Comparison of ENCODE assay signal across 8 cellular contexts in genomic region chr16:58025351-58026138, GRCh38. TPM values are rescaled to one million over a fixed set of nuclear protein-coding genes. Genes with fewer than 3 reads are reported as not detected.
A peak's percentile ranks its signal among the peaks of the same experiment; 100 is the strongest.
DNase-seq lines count a peak whose midpoint lies in the region; ATAC-seq and TF ChIP-seq lines count a peak whose summit lies in the region.

Gene MMP15 (plus strand): TSS chr16:58025754. CDS start chr16:58026351, 597 bp downstream.

- H3K9me3 ChIP-seq in DND-41 (ENCODE audit: insufficient read depth, low read length, severe bottlenecking) = no peaks in the 10 kb centered on the region
- H3K9me3 ChIP-seq in H9 (ENCODE audit: control insufficient read depth, low read depth, low read length) = no peaks in the 10 kb centered on the region

- peak within 1 kb of the TSS in 1 of 3 experiments; percentile 96; a peak in 3 of 7 replicates for H3K27ac Mint-ChIP-seq in H9
- H3K27ac Mint-ChIP-seq in chondrocyte (ENCODE audit: unreplicated experiment) = no peak within 1 kb of the TSS

- H2AK5ac ChIP-seq in H9 (ENCODE audit: insufficient read length, low read length) = no peak within 1 kb of the TSS

- peaks cover 17% of the 10 kb centered on the region for H3K23me2 ChIP-seq in H9 (ENCODE audit: insufficient read length, low read depth, low read length, poor library complexity, severe bottlenecking)

- H2BK12ac ChIP-seq in H9 (ENCODE audit: insufficient read length, low read depth, low read length) = no peak within 1 kb of the TSS

- H4K20me1 ChIP-seq in DND-41 (ENCODE audit: insufficient read depth, low read length) = peaks cover 3% of the 10 kb centered on the region; the same call in 1 of the 2 replicates
- no peaks in the 10 kb centered on the region for H4K20me1 ChIP-seq in H9 (ENCODE audit: control insufficient read depth, insufficient read depth, insufficient read length)

- H3K4me2 ChIP-seq in DND-41 (ENCODE audit: insufficient read depth, low read length) (peak within 1 kb of the TSS; percentile 88), H9 (ENCODE audit: insufficient read depth, insufficient read length, low read length) (peak within 1 kb of the TSS; percentile 78)

- peak; percentile 85 for ATAC-seq in DND-41 (ENCODE audit: insufficient read depth, low read depth)

- H2BK120ac ChIP-seq in H9 (ENCODE audit: low read depth, low read length, poor library complexity, severe bottlenecking) = no peak within 1 kb of the TSS

- no CpG with 5 or more reads among the region's 90 CpGs for WGBS in H9 (ENCODE audit: extremely low coverage, insufficient read length, low lambda C conversion rate)

- H2BK15ac ChIP-seq in H9 (ENCODE audit: low read depth, low read length) = no peak within 1 kb of the TSS

- no peak within 1 kb of the TSS for H4K5ac ChIP-seq in H9 (ENCODE audit: insufficient read length, low read depth, low read length)

- H2BK20ac ChIP-seq in H9 (ENCODE audit: low read depth, low read length, poor library complexity, severe bottlenecking) = no peak within 1 kb of the TSS

- TF ChIP-seq CTCF in DND-41 (IDR thresholded peaks at IDR 0.05; ENCODE audit: borderline replicate concordance, extremely low read depth, low read length, poor library complexity, severe bottlenecking) = peak; percentile 9
- no peak for TF ChIP-seq CTCF in H9 (conservative IDR thresholded peaks at IDR 0.05)
- TF ChIP-seq CTCF in chondrocyte (IDR thresholded peaks at IDR 0.05) = peak; percentile 15

- H4K8ac ChIP-seq in H9 (replicated peaks; ENCODE audit: insufficient read length, low read depth, low read length) = no peak within 1 kb of the TSS

- H3K36me3 Mint-ChIP-seq in H9 (ENCODE audit: insufficient read depth in 1 of 3, low read depth in 3 of 3) = peaks cover 0 to 6% (median 5%) of the 10 kb centered on the region in 3 experiments; a peak in 5 of 7 replicates
- H3K36me3 Mint-ChIP-seq in chondrocyte (ENCODE audit: low read depth) = no peaks in the 10 kb centered on the region

- peak within 1 kb of the TSS; percentile 32 for H3K18ac ChIP-seq in H9 (ENCODE audit: insufficient read length, low read depth, low read length)

- H3K4me3 Mint-ChIP-seq in H9 = peak within 1 kb of the TSS; percentile 73 to 87
- H3K4me3 Mint-ChIP-seq in chondrocyte (ENCODE audit: unreplicated experiment) = peak within 1 kb of the TSS; percentile 73

- H3T11ph ChIP-seq in H9 (ENCODE audit: low read length) = no peak within 1 kb of the TSS

- H3K4me1 ChIP-seq in DND-41 (ENCODE audit: insufficient read depth, low read length) = peaks cover 19% of the 10 kb centered on the region
- H3K4me1 ChIP-seq in H9 (ENCODE audit: insufficient read depth, low read length) = peaks cover 18% of the 10 kb centered on the region; the same call in 1 of the 2 replicates

- H3K79me2 ChIP-seq in DND-41 (ENCODE audit: insufficient read depth, low read length) (no peaks in the 10 kb centered on the region), H9 (ENCODE audit: insufficient read depth, low read length) (peaks cover 2% of the 10 kb centered on the region; the same call in 1 of the 2 replicates)

- H3K9me3 Mint-ChIP-seq in H9 = no peaks in the 10 kb centered on the region
- H3K9me3 Mint-ChIP-seq in chondrocyte (ENCODE audit: low read depth) = no peaks in the 10 kb centered on the region

- H3K4me3 ChIP-seq in DND-41 (ENCODE audit: low read depth in 1 of 2, low read length in 2 of 2) = peak within 1 kb of the TSS; percentile 20 to 62; a peak in 3 of 4 replicates

- H3K4me1 Mint-ChIP-seq in H9 (peaks cover 46 to 57% of the 10 kb centered on the region in 2 experiments), chondrocyte (ENCODE audit: low read depth) (peaks cover 23% of the 10 kb centered on the region)

- no peaks in the 10 kb centered on the region for H3K27me3 ChIP-seq in DND-41 (ENCODE audit: insufficient read depth, low read length, poor library complexity)
- no peaks in the 10 kb centered on the region for H3K27me3 ChIP-seq in H9 (ENCODE audit: insufficient read depth, low read length)

- no peak within 1 kb of the TSS for H3K56ac ChIP-seq in H9 (ENCODE audit: insufficient read length, low read depth, low read length)

- peak; percentile 74 for DNase-seq in DND-41
- DNase-seq in H9 = peak; percentile 99
- peak; percentile 16 for DNase-seq in NCI-H187 treated with DMSO at 0.1 percent for 48 hours (lab: John Stamatoyannopoulos, UW)
- peak; percentile 55 for DNase-seq in activated CD4-positive, CD25-positive, alpha-beta regulatory T cell treated with anti-CD3 and anti-CD28 coated beads, Interleukin-2, amount 50 U/mL, for 72 hours
- DNase-seq in chondrocyte (ENCODE audit: low spot score) = peak; percentile 75
- peak; percentile 96 for DNase-seq in kidney tubule cell (ENCODE audit: low spot score)
- peak; percentile 52 to 68 for DNase-seq in stimulated activated CD4-positive, alpha-beta T cell treated with anti-CD3 and anti-CD28 coated beads, Interleukin-1b, Interleukin-23, amount 100 ng/mL, for 4 hours (ENCODE audit: low read depth in 2 of 2)
- no peak for DNase-seq in NK-92 treated with Interleukin-12 subunit alpha and Interleukin-12 subunit beta, amount 100 ng/mL, for 24 hours (lab: John Stamatoyannopoulos, UW)

- H3K14ac ChIP-seq in H9 (ENCODE audit: insufficient read depth, low read length) = peak within 1 kb of the TSS; percentile 62

- no peak within 1 kb of the TSS for H4K91ac ChIP-seq in H9 (ENCODE audit: insufficient read length, low read depth, low read length)

- H3K79me1 ChIP-seq in H9 (ENCODE audit: insufficient read depth, low read depth, low read length, poor library complexity, severe bottlenecking) = peaks cover 2% of the 10 kb centered on the region

- H3K36me3 ChIP-seq in DND-41 (ENCODE audit: insufficient read depth, low read length) = no peaks in the 10 kb centered on the region

- H2BK5ac ChIP-seq in H9 (ENCODE audit: insufficient read length, low read length) = no peak within 1 kb of the TSS

- H3K23ac ChIP-seq in H9 (ENCODE audit: insufficient read length, low read depth, low read length) = no peak within 1 kb of the TSS

- H2AFZ ChIP-seq in DND-41 (ENCODE audit: low read depth, low read length) (peak within 1 kb of the TSS; percentile 66), H9 (ENCODE audit: low read length) (no peak within 1 kb of the TSS)

- no peak within 1 kb of the TSS for H3K27ac ChIP-seq in DND-41 (ENCODE audit: low read length)
- H3K27ac ChIP-seq in H9 (ENCODE audit: insufficient read length, low read depth, low read length) = no peak within 1 kb of the TSS

- H3K9ac ChIP-seq in DND-41 (ENCODE audit: low read depth, low read length) = peak within 1 kb of the TSS; percentile 53
- peak within 1 kb of the TSS; percentile 3 for H3K9ac ChIP-seq in H9 (ENCODE audit: extremely low read depth, insufficient read length, low read length)

- H3K27me3 Mint-ChIP-seq in H9 (ENCODE audit: low read depth) (peaks cover 12% of the 10 kb centered on the region), chondrocyte (ENCODE audit: low read depth) (peaks cover 4% of the 10 kb centered on the region)

- no peak within 1 kb of the TSS for H3K4ac ChIP-seq in H9 (ENCODE audit: low read depth, low read length)

RNA-seq across cellular contexts. Expression of gene MMP15, which starts in this region (rescaled TPM):
- total RNA-seq in H9 (2021) (32.9 and 33.6 TPM in 2 replicates), chondrocyte (5.9 to 12.0 TPM (median 11.2 TPM) in 3 replicates)
